In the genomic region with DNA sequence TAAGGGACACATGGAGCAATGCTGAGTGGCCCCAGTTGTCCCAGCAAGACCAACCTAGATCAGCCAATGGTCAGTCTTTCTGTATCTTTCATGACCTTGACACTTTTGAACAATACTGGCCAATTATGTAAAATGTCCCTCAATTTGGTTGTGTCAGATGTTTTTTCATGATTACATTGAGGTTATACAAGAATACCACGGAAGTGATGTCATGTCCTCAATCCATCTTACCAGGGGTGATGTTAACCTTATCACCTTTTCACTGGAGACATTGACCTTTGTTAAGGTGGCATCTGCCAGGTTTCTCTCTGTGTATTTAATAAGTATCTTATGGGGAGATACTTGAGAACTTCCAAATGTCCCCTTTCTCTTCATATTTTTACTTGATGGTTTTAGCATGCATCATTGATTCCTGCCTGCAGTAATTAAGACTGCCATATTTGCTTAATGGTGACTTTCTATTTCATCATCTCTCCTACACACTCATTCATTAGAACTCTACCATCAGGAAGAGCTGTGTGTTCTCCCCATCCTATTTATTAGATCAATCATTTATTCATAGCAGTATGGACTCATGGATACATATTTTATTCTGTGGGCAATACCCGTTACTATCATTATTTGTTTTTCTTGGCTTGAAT, we compare ENCODE assay signal across 9 cellular contexts.
"Had no signal": no experiment of that assay in that cellular context is flagged by ENCODE, and none has a peak within 500 bp of the region (broad histone marks: within the 10 kb centered on the region; RNA-seq: fewer than 3 reads in every experiment).

No MANE protein-coding gene starts in this region.

- H3K4me3 ChIP-seq: GM23248, HAP-1 had no signal

- H3K36me3 ChIP-seq: HAP-1 had no signal

- ATAC-seq: HCT116 had no signal

- H3K9ac ChIP-seq: GM23248 had no signal

- FAIRE-seq: HTR-8/SVneo had no signal

- H3K9me3 ChIP-seq: HAP-1 had no signal

- H3K27ac ChIP-seq: GM23248 had no signal

- DNase-seq: GM23248, GOT3, H7, HFFc6, IMR-90, KBM-7 had no signal

- H3K4me1 ChIP-seq: HAP-1 had no signal

- H2AFZ ChIP-seq: GM23248 had no signal
